Comparison of ENCODE assay signal across 21 cellular contexts in genomic region chr14:92447416-92448197, GRCh38.
A peak's percentile ranks its signal among the peaks of the same experiment; 100 is the strongest.
DNase-seq lines count a peak whose midpoint lies in the region; TF ChIP-seq lines count a peak whose summit lies in the region.
"Had no signal": no experiment of that assay in that cellular context is flagged by ENCODE, and none has a peak within 500 bp of the region (broad histone marks: within the 10 kb centered on the region; RNA-seq: fewer than 3 reads in every experiment).

No MANE protein-coding gene starts in this region.

- H3K36me3 Mint-ChIP-seq in CD14-positive monocyte = peaks cover 63 to 77% of the 10 kb centered on the region in 2 donors
- no peaks in the 10 kb centered on the region for H3K36me3 Mint-ChIP-seq in immature natural killer cell
- H3K36me3 Mint-ChIP-seq in activated naive CD4-positive, alpha-beta T cell treated with anti-CD3 and anti-CD28 coated beads, Interleukin-2, amount 10 ng/mL, durations not matched to agents 7 days and 5 days = no peaks in the 10 kb centered on the region
- no peaks in the 10 kb centered on the region for H3K36me3 Mint-ChIP-seq in CD4-positive, alpha-beta memory T cell

- H3K36me3 ChIP-seq in CD4-positive, alpha-beta memory T cell (ENCODE audit: insufficient read depth, low read length) = no peaks in the 10 kb centered on the region
- no peaks in the 10 kb centered on the region for H3K36me3 ChIP-seq in smooth muscle cell (ENCODE audit: low read depth)

- H3K9me3 Mint-ChIP-seq in CD14-positive monocyte = peaks cover 0 to 8% (median 0%) of the 10 kb centered on the region in 7 donors
- H3K9me3 Mint-ChIP-seq in immature natural killer cell = no peaks in the 10 kb centered on the region
- peaks cover 4% of the 10 kb centered on the region for H3K9me3 Mint-ChIP-seq in activated naive CD4-positive, alpha-beta T cell treated with anti-CD3 and anti-CD28 coated beads, Interleukin-2, amount 10 ng/mL, durations not matched to agents 7 days and 5 days
- H3K9me3 Mint-ChIP-seq in CD4-positive, alpha-beta memory T cell = no peaks in the 10 kb centered on the region

- no peaks in the 10 kb centered on the region for H3K79me2 ChIP-seq in smooth muscle cell (ENCODE audit: low read depth)

- no peak overlapping the region for H3K27ac ChIP-seq in CD4-positive, alpha-beta memory T cell (ENCODE audit: low read depth, low read length)
- no peak overlapping the region for H3K27ac ChIP-seq in smooth muscle cell (ENCODE audit: low read depth)
- H3K27ac ChIP-seq: A549, GM23248 had no signal

- intact Hi-C loops in CD14-positive monocyte (cut with micrococcal nuclease) (no loop called here), posterior vena cava (cut with DNase I) (no loop called here)
- intact Hi-C loops in CD4-positive, alpha-beta memory T cell (cut with micrococcal nuclease) = no loop called here

- peak; percentile 24 for DNase-seq in CD14-positive monocyte (ENCODE audit: low spot score)
- peak; percentile 7 for DNase-seq in NCI-H69 (lab: John Stamatoyannopoulos, UW)
- peak; percentile 38 to 43 (median 39) for DNase-seq in immature natural killer cell
- peak; percentile 53 for DNase-seq in posterior vena cava (ENCODE audit: low spot score)
- no peak for DNase-seq in activated naive CD4-positive, alpha-beta T cell treated with anti-CD3 and anti-CD28 coated beads, Interleukin-2, amount 10 ng/mL, durations not matched to agents 7 days and 5 days
- no peak for DNase-seq in CD4-positive, alpha-beta memory T cell
- no peak for DNase-seq in smooth muscle cell (lab: John Stamatoyannopoulos, UW; ENCODE audit: unreplicated experiment)
- DNase-seq: C1 segment of cervical spinal cord; Calu3; GM23248; H7; KBM-7; MV-4-11; NCI-H1105; NCI-H1436 treated with DMSO at 0.1 percent for 48 hours; NCI-H1930; NCI-H2107; NCI-H82; NK-92 treated with Interleukin-12 subunit alpha and Interleukin-12 subunit beta, amount 100 ng/mL, for 24 hours; PC-3 had no signal

- H3K4me3 Mint-ChIP-seq in CD14-positive monocyte = no peak overlapping the region
- H3K4me3 Mint-ChIP-seq in immature natural killer cell = peak overlapping the region in 4 of 5 donors; percentile 50 to 71 (median 60)
- H3K4me3 Mint-ChIP-seq in activated naive CD4-positive, alpha-beta T cell treated with anti-CD3 and anti-CD28 coated beads, Interleukin-2, amount 10 ng/mL, durations not matched to agents 7 days and 5 days = no peak overlapping the region
- H3K4me3 Mint-ChIP-seq in CD4-positive, alpha-beta memory T cell = no peak overlapping the region

- CTCF ChIA-PET in activated naive CD4-positive, alpha-beta T cell treated with anti-CD3 and anti-CD28 coated beads, Interleukin-2, amount 10 ng/mL, durations not matched to agents 7 days and 5 days (lab: Charles Lee) = interaction anchor here (1.1 kb wide), 1 partner anchor 267 kb away, joined by 3 read pairs; no protein-coding TSS in a partner anchor
- CTCF ChIA-PET in CD4-positive, alpha-beta memory T cell (lab: Charles Lee; ENCODE audit: partially characterized antibody) = no interaction called here

- H3K4me2 ChIP-seq in smooth muscle cell = no peak overlapping the region
- H3K4me2 ChIP-seq: A549 had no signal

- H3K4me1 Mint-ChIP-seq in CD14-positive monocyte (peaks cover 39% of the 10 kb centered on the region), immature natural killer cell (peaks cover 23 to 26% of the 10 kb centered on the region in 2 donors)
- peaks cover 3% of the 10 kb centered on the region for H3K4me1 Mint-ChIP-seq in activated naive CD4-positive, alpha-beta T cell treated with anti-CD3 and anti-CD28 coated beads, Interleukin-2, amount 10 ng/mL, durations not matched to agents 7 days and 5 days
- no peaks in the 10 kb centered on the region for H3K4me1 Mint-ChIP-seq in CD4-positive, alpha-beta memory T cell

- WGBS in smooth muscle cell (ENCODE audit: low lambda C conversion rate) = 94% methylated on average over 10 of the region's 10 CpGs

- no peak overlapping the region for H3K27ac Mint-ChIP-seq in CD14-positive monocyte
- H3K27ac Mint-ChIP-seq in immature natural killer cell = peak overlapping the region in 5 of 6 donors; percentile 50 to 87 (median 78)
- no peak overlapping the region for H3K27ac Mint-ChIP-seq in activated naive CD4-positive, alpha-beta T cell treated with anti-CD3 and anti-CD28 coated beads, Interleukin-2, amount 10 ng/mL, durations not matched to agents 7 days and 5 days
- no peak overlapping the region for H3K27ac Mint-ChIP-seq in CD4-positive, alpha-beta memory T cell

- POLR2A ChIA-PET in CD4-positive, alpha-beta memory T cell (lab: Charles Lee; ENCODE audit: partially characterized antibody) = no interaction called here

- no peak overlapping the region for H3K9ac ChIP-seq in smooth muscle cell (ENCODE audit: low read depth)
- H3K9ac ChIP-seq: GM23248 had no signal

- H3K4me3 ChIP-seq in CD4-positive, alpha-beta memory T cell (ENCODE audit: low read length in 2 of 2) = no peak overlapping the region
- H3K4me3 ChIP-seq in smooth muscle cell = no peak overlapping the region
- H3K4me3 ChIP-seq: A549, GM23248 had no signal

- no peaks in the 10 kb centered on the region for H3K27me3 ChIP-seq in CD4-positive, alpha-beta memory T cell (ENCODE audit: insufficient read depth, low read length)
- no peaks in the 10 kb centered on the region for H3K27me3 ChIP-seq in smooth muscle cell (ENCODE audit: low read depth)

- H2AFZ ChIP-seq in smooth muscle cell (ENCODE audit: low read depth) = no peak overlapping the region
- H2AFZ ChIP-seq: GM23248 had no signal

- H3K4me1 ChIP-seq in CD4-positive, alpha-beta memory T cell (ENCODE audit: insufficient read depth, low read length) = no peaks in the 10 kb centered on the region
- H3K4me1 ChIP-seq in smooth muscle cell (ENCODE audit: low read depth) = no peaks in the 10 kb centered on the region
- H3K4me1 ChIP-seq: A549 had no signal

- H4K20me1 ChIP-seq in smooth muscle cell (ENCODE audit: low read depth) = no peaks in the 10 kb centered on the region

- TF ChIP-seq CTCF in CD14-positive monocyte (IDR thresholded peaks at IDR 0.05) (no peak), smooth muscle cell (IDR thresholded peaks at IDR 0.05; ENCODE audit: borderline replicate concordance, insufficient read depth, poor library complexity, severe bottlenecking) (no peak)

- H3K27me3 Mint-ChIP-seq in CD14-positive monocyte (ENCODE audit: low read depth in 3 of 3) (peaks cover 0 to 8% (median 0%) of the 10 kb centered on the region in 3 donors), immature natural killer cell (ENCODE audit: low read depth in 3 of 3) (peaks cover 2 to 7% (median 3%) of the 10 kb centered on the region in 3 donors)
- peaks cover 13% of the 10 kb centered on the region for H3K27me3 Mint-ChIP-seq in activated naive CD4-positive, alpha-beta T cell treated with anti-CD3 and anti-CD28 coated beads, Interleukin-2, amount 10 ng/mL, durations not matched to agents 7 days and 5 days
- H3K27me3 Mint-ChIP-seq in CD4-positive, alpha-beta memory T cell = no peaks in the 10 kb centered on the region

- H3K9me3 ChIP-seq in CD4-positive, alpha-beta memory T cell (ENCODE audit: control insufficient read depth in 1 of 2, low read length in 2 of 2) = no peaks in the 10 kb centered on the region
- no peaks in the 10 kb centered on the region for H3K9me3 ChIP-seq in smooth muscle cell (replicated peaks; ENCODE audit: low read depth)
- H3K9me3 ChIP-seq: A549 had no signal

- no peaks in the 10 kb centered on the region for H3F3A ChIP-seq in smooth muscle cell (ENCODE audit: low read depth)

Comparison
In these comparisons a context has a peak if more than half of its experiments do, and no peak if none do; other contexts are left out.
1. DNase-seq: peak in CD14-positive monocyte (single experiment), NCI-H69 (single experiment), immature natural killer cell (3 of 3) and posterior vena cava (single experiment); none in activated naive CD4-positive, alpha-beta T cell treated with anti-CD3 and anti-CD28 coated beads, Interleukin-2, amount 10 ng/mL, durations not matched to agents 7 days and 5 days (single experiment), CD4-positive, alpha-beta memory T cell (0 of 5) and smooth muscle cell (single experiment).
2. H3K27ac Mint-ChIP-seq: peak in immature natural killer cell (5 of 6); none in CD14-positive monocyte (0 of 7), activated naive CD4-positive, alpha-beta T cell treated with anti-CD3 and anti-CD28 coated beads, Interleukin-2, amount 10 ng/mL, durations not matched to agents 7 days and 5 days (single experiment) and CD4-positive, alpha-beta memory T cell (0 of 7).
3. H3K4me3 Mint-ChIP-seq: peak in immature natural killer cell (4 of 5); none in CD14-positive monocyte (0 of 2), activated naive CD4-positive, alpha-beta T cell treated with anti-CD3 and anti-CD28 coated beads, Interleukin-2, amount 10 ng/mL, durations not matched to agents 7 days and 5 days (single experiment) and CD4-positive, alpha-beta memory T cell (0 of 8).